12 cellular contexts compared by ENCODE assay signal in the genomic region with DNA sequence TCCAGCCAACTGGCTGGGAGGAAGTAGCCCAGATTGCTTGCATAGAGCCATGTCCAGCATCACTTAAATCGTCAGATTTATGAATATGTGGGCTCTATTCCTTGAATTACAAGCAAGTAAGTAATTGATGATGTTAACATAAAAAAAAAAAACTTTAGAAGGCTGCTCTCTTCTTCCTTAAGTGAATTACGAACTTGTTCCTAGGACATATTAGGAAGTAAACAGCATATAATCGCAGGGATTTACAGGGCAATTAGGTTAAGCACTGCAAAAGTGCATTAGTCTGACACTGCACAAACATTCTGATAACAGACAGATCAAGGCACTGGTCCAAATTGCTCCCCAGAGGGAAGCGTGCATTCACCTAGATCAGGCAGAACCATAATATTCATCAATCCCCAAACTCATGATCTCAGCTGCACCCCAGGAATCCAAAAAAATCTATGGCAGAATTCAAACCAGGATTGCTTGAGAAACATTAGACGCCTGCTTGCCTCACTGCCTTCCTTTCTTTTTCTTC.
"Had no signal": no experiment of that assay in that cellular context is flagged by ENCODE, and none has a peak within 500 bp of the region (broad histone marks: within the 10 kb centered on the region; RNA-seq: fewer than 3 reads in every experiment).

No MANE protein-coding gene starts in this region.

- H3K27ac ChIP-seq: ascending aorta, breast epithelium, gastrocnemius medialis, heart left ventricle, parathyroid adenoma, thyroid gland had no signal

- DNase-seq: activated CD4-positive, alpha-beta T cell treated with anti-CD3 and anti-CD28 coated beads for 4 hours; activated CD8-positive, alpha-beta T cell treated with anti-CD3 and anti-CD28 coated beads, Interleukin-2, amount 10 ng/mL, durations not matched to agents 7 days and 5 days; activated naive CD4-positive, alpha-beta T cell treated with Interleukin-2 at 50 U/mL for 16 hours; effector memory CD8-positive, alpha-beta T cell; gastrocnemius medialis; heart left ventricle; midbrain; stimulated activated CD4-positive, alpha-beta T cell treated with anti-CD3 and anti-CD28 coated beads, Interleukin-2, amount 100 ng/mL, for 48 hours; thyroid gland had no signal
